ENCODE assay signal across 13 cellular contexts in genomic region chr16:88466175-88466862, GRCh38. TPM values are rescaled to one million over a fixed set of nuclear protein-coding genes. Genes with fewer than 3 reads are reported as not detected.
DNase-seq lines count a peak whose midpoint lies in the region; ATAC-seq, FAIRE-seq and TF ChIP-seq lines count a peak whose summit lies in the region.
"Had no signal": no experiment of that assay in that cellular context is flagged by ENCODE, and none has a peak within 500 bp of the region (broad histone marks: within the 10 kb centered on the region; RNA-seq: fewer than 3 reads in every experiment).

No MANE protein-coding gene starts in this region.

- H2BK120ac ChIP-seq in H1 (replicated peaks; ENCODE audit: low read depth, low read length) = no peak overlapping the region

- H3K4me2 ChIP-seq in A549 = no peak overlapping the region
- H3K4me2 ChIP-seq in H1 (ENCODE audit: insufficient read depth in 1 of 2, low read depth in 2 of 2, low read length in 2 of 2) = no peak overlapping the region

- no peak overlapping the region for H4K91ac ChIP-seq in H1 (replicated peaks; ENCODE audit: insufficient read length, low read length)

- CTCF ChIA-PET in A549 (lab: Yijun Ruan, JAX) (no interaction called here), H1 (lab: Charles Lee; ENCODE audit: partially characterized antibody) (interaction anchor here (1.1 to 1.7 kb wide), 7 partner anchors 9 to 60 kb away, joined by 3 to 5 read pairs (median 4); no protein-coding TSS in a partner anchor)

- H4K8ac ChIP-seq in H1 (ENCODE audit: extremely low read depth, insufficient read depth, low read length) = no peak overlapping the region

- FAIRE-seq in A549 (lab: Jason Lieb, UNC) = no peak
- no peak for FAIRE-seq in H1 (lab: Jason Lieb, UNC)
- no peak for FAIRE-seq in RCC 7860 (lab: Jason Lieb, UNC)
- FAIRE-seq in HTR-8/SVneo (lab: Jason Lieb, UNC) = no peak

- no peaks in the 10 kb centered on the region; the same call in 1 of the 2 replicates for H3K23me2 ChIP-seq in H1 (ENCODE audit: low read depth, low read length)

- peaks cover 0 to 4% of the 10 kb centered on the region in 2 experiments for H4K20me1 ChIP-seq in H1 (replicated peaks in 1 of 2; ENCODE audit: control insufficient read depth in 1 of 2, insufficient read depth in 2 of 2, low read length in 2 of 2)

- H2AFZ ChIP-seq in H1 (ENCODE audit: low read length) = no peak overlapping the region

- H4K5ac ChIP-seq in H1 (ENCODE audit: insufficient read length, low read depth, low read length) = no peak overlapping the region

- TF ChIP-seq CTCF in A549 (IDR thresholded peaks at IDR 0.05) = no peak
- no peak for TF ChIP-seq CTCF in GM13977 (IDR thresholded peaks at IDR 0.05; ENCODE audit: extremely low read depth, insufficient read depth, missing control alignments)
- TF ChIP-seq CTCF in WERI-Rb-1 (IDR thresholded peaks at IDR 0.05; ENCODE audit: low read depth, low read length) = no peak
- no peak for TF ChIP-seq CTCF in H1 (IDR thresholded peaks at IDR 0.05; ENCODE audit: control extremely low read depth in 1 of 3, insufficient read depth in 1 of 3, low read depth in 1 of 3, low read length in 3 of 3)

- H3K23ac ChIP-seq in H1 (ENCODE audit: insufficient read length) = no peak overlapping the region

- H3K18ac ChIP-seq in H1 (ENCODE audit: extremely low read depth, low read length) = no peak overlapping the region

- no peak overlapping the region for H2BK12ac ChIP-seq in H1 (ENCODE audit: low read depth, low read length)

- no peak overlapping the region for H3K27ac ChIP-seq in A549
- peak overlapping the region; percentile 76 for H3K27ac ChIP-seq in WERI-Rb-1
- no peak overlapping the region for H3K27ac ChIP-seq in H1 (ENCODE audit: low read depth, low read length)
- H3K27ac ChIP-seq: psoas muscle had no signal

- no peak overlapping the region for H2BK15ac ChIP-seq in H1 (ENCODE audit: low read length)

- DNase-seq in A549 (ENCODE audit: low read depth in 1 of 2, low spot score in 1 of 2) (no peak), GM13977 (ENCODE audit: low spot score) (peak; percentile 81), WERI-Rb-1 (no peak), H1 (ENCODE audit: low read depth in 1 of 2, low spot score in 2 of 2) (no peak), RCC 7860 (ENCODE audit: low spot score) (no peak), HTR-8/SVneo (ENCODE audit: insufficient read length, low spot score) (no peak)
- DNase-seq: caudate nucleus; NCI-H1048; NCI-H226; psoas muscle; stimulated activated naive CD4-positive, alpha-beta T cell treated with Interleukin-2 at 50 U/mL for 16 hours had no signal

- no peak for TF ChIP-seq EP300 in A549 (IDR thresholded peaks at IDR 0.05)
- TF ChIP-seq EP300 in H1 (IDR thresholded peaks at IDR 0.05; ENCODE audit: borderline replicate concordance in 1 of 2, low read depth in 2 of 2, low read length in 2 of 2) = no peak

- H3K36me3 ChIP-seq in WERI-Rb-1 (no peaks in the 10 kb centered on the region), H1 (ENCODE audit: control insufficient read depth in 2 of 4, insufficient read depth in 4 of 4, low read length in 3 of 4) (no peaks in the 10 kb centered on the region)

- in situ Hi-C loops in GM13977 (cut with MboI; ENCODE audit: low pct_unique_long_range_greater_than_20kb, low sequenced_read_pairs, unreplicated experiment) = no loop called here

- no peak overlapping the region for H2BK5ac ChIP-seq in H1 (ENCODE audit: low read depth, low read length)

- peaks cover 4% of the 10 kb centered on the region; the same call in 1 of the 2 replicates for H3K79me1 ChIP-seq in H1 (ENCODE audit: low read depth, low read length)

- 74% methylated on average over 15 of the region's 15 CpGs for WGBS in A549 (ENCODE audit: missing lambda C conversion rate)
- 88% methylated on average over 14 of the region's 15 CpGs; no CpG with 5 or more reads in 1 of the 2 experiments for WGBS in H1 (ENCODE audit: extremely low coverage in 1 of 2, insufficient coverage in 1 of 2, insufficient read length in 1 of 2, insufficient replicate concordance in 2 of 2, low coverage in 1 of 2, low lambda C conversion rate in 2 of 2, missing lambda C conversion rate in 1 of 2), 2 experiments

- H3K4me3 ChIP-seq in A549 = no peak overlapping the region
- no peak overlapping the region for H3K4me3 ChIP-seq in WERI-Rb-1 (ENCODE audit: low read depth, low read length)
- no peak overlapping the region for H3K4me3 ChIP-seq in H1 (ENCODE audit: extremely low read depth in 1 of 4, insufficient read depth in 2 of 4, low read depth in 3 of 4, low read length in 4 of 4)
- H3K4me3 ChIP-seq: psoas muscle had no signal

- no peaks in the 10 kb centered on the region for H3K27me3 ChIP-seq in WERI-Rb-1 (ENCODE audit: insufficient read depth, low read depth, severe bottlenecking)
- no peaks in the 10 kb centered on the region for H3K27me3 ChIP-seq in H1 (replicated peaks in 1 of 4; ENCODE audit: control insufficient read depth in 3 of 4, extremely low read depth in 1 of 4, insufficient read depth in 3 of 4, low read length in 3 of 4)

- TF ChIP-seq POLR2A in A549 (IDR thresholded peaks at IDR 0.05; ENCODE audit: low read length) (no peak), H1 (IDR thresholded peaks at IDR 0.05; ENCODE audit: control extremely low read depth in 1 of 2, low read depth in 2 of 2, low read length in 2 of 2) (no peak)

- H3K56ac ChIP-seq in H1 (replicated peaks; ENCODE audit: insufficient read length, low read depth, low read length) = no peak overlapping the region

- no peak overlapping the region for H3K4ac ChIP-seq in H1 (replicated peaks; ENCODE audit: insufficient read length, low read depth, low read length)

- H2BK20ac ChIP-seq in H1 (ENCODE audit: low read length) = no peak overlapping the region

- H3K9me3 ChIP-seq in A549 (no peaks in the 10 kb centered on the region), WERI-Rb-1 (ENCODE audit: severe bottlenecking) (no peaks in the 10 kb centered on the region), H1 (ENCODE audit: insufficient read depth in 2 of 2, low read depth in 1 of 2, low read length in 1 of 2) (no peaks in the 10 kb centered on the region)
- H3K9me3 ChIP-seq: psoas muscle had no signal

- H3K79me2 ChIP-seq in H1 (ENCODE audit: control insufficient read depth in 1 of 2, insufficient read depth in 2 of 2, low read length in 2 of 2) = no peaks in the 10 kb centered on the region

- no peak overlapping the region for H3K14ac ChIP-seq in H1 (ENCODE audit: insufficient read length)

- no peak overlapping the region for H2AK5ac ChIP-seq in H1 (ENCODE audit: low read depth, low read length)

- ATAC-seq in A549 = no peak
- ATAC-seq in GM18520 (IDR thresholded peaks at IDR 0.05; ENCODE audit: unreplicated experiment) = no peak
- ATAC-seq in HG02970 (IDR thresholded peaks at IDR 0.05; ENCODE audit: low FRiP score, unreplicated experiment) = no peak
- ATAC-seq: psoas muscle had no signal

- H3K4me1 ChIP-seq in A549 (peaks cover 21% of the 10 kb centered on the region), H1 (replicated peaks in 1 of 4; ENCODE audit: control insufficient read depth in 3 of 4, insufficient read depth in 4 of 4, low read length in 3 of 4) (peaks cover 4 to 24% (median 17%) of the 10 kb centered on the region in 4 experiments)
- H3K4me1 ChIP-seq: psoas muscle had no signal

- H3K9ac ChIP-seq in H1 (replicated peaks in 1 of 4; ENCODE audit: extremely low read depth in 1 of 4, low read depth in 3 of 4, low read length in 3 of 4) = no peak overlapping the region

- TF ChIP-seq RAD21 in A549 (conservative IDR thresholded peaks at IDR 0.05 in 1 of 2, IDR thresholded peaks at IDR 0.05 in 1 of 2) = no peak
- TF ChIP-seq RAD21 in H1 (IDR thresholded peaks at IDR 0.05 in 1 of 2, conservative IDR thresholded peaks at IDR 0.05 in 1 of 2; ENCODE audit: low read depth in 2 of 2, low read length in 2 of 2) = no peak

- POLR2A ChIA-PET in A549 (lab: Yijun Ruan, JAX) = no interaction called here
- POLR2A ChIA-PET in H1 (lab: Charles Lee; ENCODE audit: partially characterized antibody) = interaction anchor here (1.5 kb wide), 1 partner anchor 12 kb away, joined by 4 read pairs; no protein-coding TSS in a partner anchor

TF ChIP-seq in A549, 52 proteins besides CTCF, POLR2A, EP300 and RAD21 (continues in another document):
- TF ChIP-seq ZC3H11A (IDR thresholded peaks at IDR 0.05) (no peak), NFE2L2 (conservative IDR thresholded peaks at IDR 0.05; ENCODE audit: low read length) (no peak), ZFP36 (IDR thresholded peaks at IDR 0.05; ENCODE audit: borderline replicate concordance, partially characterized antibody) (peak; percentile 69), CBX8 (IDR thresholded peaks at IDR 0.05) (no peak), RNF2 (IDR thresholded peaks at IDR 0.05; ENCODE audit: borderline replicate concordance, low read depth) (no peak), CEBPB (IDR thresholded peaks at IDR 0.05) (no peak)

TF ChIP-seq in H1, 55 proteins besides CTCF, POLR2A, EP300 and RAD21:
- peak; percentile 35; the same call in 1 of the 2 replicates for TF ChIP-seq KDM1A (IDR thresholded peaks at IDR 0.05; ENCODE audit: borderline replicate concordance, low read length)
- no peak for TF ChIP-seq SIN3A (conservative IDR thresholded peaks at IDR 0.05 in 1 of 2, IDR thresholded peaks at IDR 0.05 in 1 of 2; ENCODE audit: low read depth in 1 of 2, low read length in 2 of 2)
- no peak for TF ChIP-seq SIX5 (IDR thresholded peaks at IDR 0.05; ENCODE audit: low read depth, low read length)
TF ChIP-seq in H1: peak in this region for 1.

RNA-seq across cellular contexts. Expression of gene ZFPM1, which starts 13.2 kb away (rescaled TPM):
- polyA plus RNA-seq in A549 (2011; rRNA removed) (0.28 and 0.36 TPM in 2 replicates), A549 (2017; fragmentation: RNase III; extraction: RNeasy Plus Mini Kit Qiagen cat#74134 plus additional on column Dnase treatment) (2.1 to 2.8 TPM (median 2.5 TPM) in 3 replicates), H1 (2011; rRNA removed) (0.74 and 1.4 TPM in 2 replicates)
- polyA plus RNA-seq in A549 (2012; cell fraction: cytosol; rRNA removed) = 2.0 and 2.9 TPM in 2 replicates
- 3.9 and 6.5 TPM in 2 replicates for polyA plus RNA-seq in A549 (2012; cell fraction: nucleus; rRNA removed)
- 0.68 and 0.79 TPM in 2 replicates for polyA minus RNA-seq in A549 (2011; rRNA and poly(A)+ RNA removed)
- total RNA-seq in H1 (2021; fragmentation: NEBNext Ultra II Directional; extraction: Animal tissue kit (Norgen Biotek cat#: 25700)) = 3.4 and 4.8 TPM in 2 replicates
- 1.1 TPM for polyA plus RNA-seq in H1 (2011; cell fraction: cytosol; rRNA removed)
- polyA plus RNA-seq in H1 (2011; cell fraction: nucleus; rRNA removed) = 3.6 TPM
- polyA plus RNA-seq in H1 (2012, experiment 1 of 2) = 1.5 to 3.3 TPM (median 1.9 TPM) in 4 replicates
- polyA plus RNA-seq in H1 (2012, experiment 2 of 2) = 1.00 TPM
- polyA plus RNA-seq in H1 (2013, experiment 1 of 2) = 3.1 TPM
- 2.9 TPM for polyA plus RNA-seq in H1 (2013, experiment 2 of 2)
- polyA minus RNA-seq in H1 (2011; rRNA and poly(A)+ RNA removed) = 0.29 and 0.57 TPM in 2 replicates
- polyA minus RNA-seq in H1 (2011; cell fraction: cytosol; rRNA and poly(A)+ RNA removed) = 2.8 TPM
- 3.3 TPM for polyA minus RNA-seq in H1 (2011; cell fraction: nucleus; rRNA and poly(A)+ RNA removed)

Comparison
In these comparisons a context has a peak if more than half of its experiments do, and no peak if none do; other contexts are left out.
1. Of the 18 proteins assayed by ChIP-seq in both H1 and A549: peak only in H1: none; only in A549: none; in both: KDM1A; in neither: 17.